Comparison of ENCODE assay signal across 1 cellular context in genomic region chr12:117967043-117967442, GRCh38.
TF ChIP-seq lines count a peak whose summit lies in the region.

No MANE protein-coding gene starts in this region.

TF ChIP-seq in H1, 55 proteins besides CTCF, POLR2A, EP300 and RAD21:
- no peak for TF ChIP-seq PHF8 (conservative IDR thresholded peaks at IDR 0.05; ENCODE audit: low read depth, low read length)
- TF ChIP-seq BRCA1 (IDR thresholded peaks at IDR 0.05; ENCODE audit: low read depth, low read length) = no peak
- no peak for TF ChIP-seq ASH2L (IDR thresholded peaks at IDR 0.05; ENCODE audit: low read length)
- no peak for TF ChIP-seq CHD2 (IDR thresholded peaks at IDR 0.05; ENCODE audit: low read length)
- TF ChIP-seq RXRA (IDR thresholded peaks at IDR 0.05; ENCODE audit: insufficient read depth, low read depth, low read length) = no peak
- no peak for TF ChIP-seq TAF1 (IDR thresholded peaks at IDR 0.05; ENCODE audit: low read depth, low read length)
- no peak for TF ChIP-seq RFX5 (IDR thresholded peaks at IDR 0.05; ENCODE audit: borderline replicate concordance, low read depth, low read length)
- no peak for TF ChIP-seq SUZ12 (IDR thresholded peaks at IDR 0.05; ENCODE audit: low read length)
- TF ChIP-seq KDM4A (IDR thresholded peaks at IDR 0.05; ENCODE audit: low read depth, low read length, severe bottlenecking) = no peak
- no peak for TF ChIP-seq FOSL1 (IDR thresholded peaks at IDR 0.05; ENCODE audit: insufficient read depth, low read depth, low read length)
- no peak for TF ChIP-seq CBX8 (IDR thresholded peaks at IDR 0.05; ENCODE audit: borderline replicate concordance, low read depth, low read length)
- TF ChIP-seq CTBP2 (IDR thresholded peaks at IDR 0.05; ENCODE audit: borderline replicate concordance, insufficient read depth, insufficient read length, low read length) = no peak
- TF ChIP-seq POLR2AphosphoS5 (IDR thresholded peaks at IDR 0.05; ENCODE audit: low read depth, low read length) = no peak
- no peak for TF ChIP-seq ATF3 (IDR thresholded peaks at IDR 0.05; ENCODE audit: insufficient read depth, low read depth, low read length)
- TF ChIP-seq SRF (IDR thresholded peaks at IDR 0.05; ENCODE audit: low read depth, low read length) = no peak
- no peak for TF ChIP-seq HDAC6 (IDR thresholded peaks at IDR 0.05; ENCODE audit: low read depth, low read length)
- no peak for TF ChIP-seq EGR1 (IDR thresholded peaks at IDR 0.05; ENCODE audit: borderline replicate concordance, low read depth, low read length)
